Comparison of ENCODE assay signal across 17 cellular contexts in the genomic region with DNA sequence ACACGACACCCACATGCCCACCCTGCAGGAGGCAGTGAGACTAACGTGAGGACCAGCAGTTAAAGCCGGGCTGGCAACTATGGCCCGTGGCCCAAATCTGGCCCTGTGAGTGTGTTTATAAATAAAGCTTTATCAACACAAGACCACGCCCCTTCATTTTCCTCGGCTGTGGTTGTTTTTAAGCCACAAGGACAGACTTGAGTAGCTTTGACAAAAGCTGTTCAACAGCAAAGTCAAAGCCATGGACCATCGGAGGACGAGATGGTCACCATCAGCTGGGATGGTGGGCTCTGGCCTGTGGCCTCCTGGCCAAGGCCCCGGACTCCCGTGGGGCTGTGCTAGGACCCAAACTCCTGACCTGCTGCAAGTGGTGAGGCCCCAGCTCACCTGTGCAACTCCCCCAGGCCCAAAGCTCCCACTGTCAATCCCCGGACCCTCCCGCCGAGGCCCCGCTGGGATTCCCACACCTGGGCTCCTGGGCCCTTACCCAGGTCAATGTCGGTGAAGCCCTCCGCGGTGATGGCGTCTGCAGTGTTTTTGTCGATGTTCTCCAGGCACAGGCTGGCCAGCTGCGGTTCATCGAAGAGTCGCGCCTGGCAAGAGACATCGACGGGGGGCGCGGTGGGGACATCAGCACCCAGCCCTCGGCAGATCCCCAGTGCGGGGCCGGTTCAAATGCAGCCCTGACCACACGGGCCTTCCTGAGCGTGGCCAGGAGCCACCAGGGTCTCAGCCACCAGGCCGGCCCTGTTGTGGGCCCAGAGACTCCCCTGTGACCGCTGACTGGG. TPM values are rescaled to one million over a fixed set of nuclear protein-coding genes. Genes with fewer than 3 reads are reported as not detected.
DNase-seq lines count a peak whose midpoint lies in the region; ATAC-seq and TF ChIP-seq lines count a peak whose summit lies in the region.
"Had no signal": no experiment of that assay in that cellular context is flagged by ENCODE, and none has a peak within 500 bp of the region (broad histone marks: within the 10 kb centered on the region; RNA-seq: fewer than 3 reads in every experiment).

No MANE protein-coding gene starts in this region.

- H3K14ac ChIP-seq in trophoblast cell (ENCODE audit: low read length) = no peak overlapping the region

- H3K4ac ChIP-seq in trophoblast cell (ENCODE audit: low read depth, low read length) = no peak overlapping the region

- H3K23ac ChIP-seq in trophoblast cell (ENCODE audit: low read length) = no peak overlapping the region

- H3K4me3 ChIP-seq in GM06990 (replicated peaks; ENCODE audit: low read depth, low read length) (no peak overlapping the region), coronary artery (no peak overlapping the region), trophoblast cell (ENCODE audit: low read depth, low read length) (peak overlapping the region; percentile 49)
- H3K4me3 ChIP-seq: GM23338 had no signal

- H3K79me2 ChIP-seq in trophoblast cell (ENCODE audit: control insufficient read depth, insufficient read depth, low read length, poor library complexity) = no peaks in the 10 kb centered on the region

- no peak overlapping the region for H3K9ac ChIP-seq in trophoblast cell (ENCODE audit: low read length)

- H3K27me3 Mint-ChIP-seq in nephron progenitor cell (ENCODE audit: low read depth, poor library complexity) = no peaks in the 10 kb centered on the region
- H3K27me3 Mint-ChIP-seq: CD4-positive, alpha-beta memory T cell had no signal

- CTCF ChIA-PET in RWPE1 (lab: Yijun Ruan, JAX) = no interaction called here

- H3K4me3 Mint-ChIP-seq in nephron progenitor cell = no peak overlapping the region
- H3K4me3 Mint-ChIP-seq: CD4-positive, alpha-beta memory T cell; GM23338; H9 had no signal

- H2AFZ ChIP-seq in trophoblast cell (ENCODE audit: insufficient read depth, low read length, poor library complexity) = no peak overlapping the region
- H2AFZ ChIP-seq: GM23338 had no signal

- no peak overlapping the region for H4K91ac ChIP-seq in trophoblast cell (ENCODE audit: low read depth, low read length)

- no peak overlapping the region for H3K27ac Mint-ChIP-seq in nephron progenitor cell
- H3K27ac Mint-ChIP-seq: GM23338 had no signal

- peaks cover 7% of the 10 kb centered on the region for H3K9me3 Mint-ChIP-seq in nephron progenitor cell
- H3K9me3 Mint-ChIP-seq: CD4-positive, alpha-beta memory T cell; GM23338; H9 had no signal

- POLR2A ChIA-PET in RWPE1 (lab: Yijun Ruan, JAX; ENCODE audit: low non-redundant PET) = no interaction called here

- H2BK5ac ChIP-seq in trophoblast cell (ENCODE audit: low read depth, low read length, poor library complexity) = no peak overlapping the region

- H4K12ac ChIP-seq in trophoblast cell (ENCODE audit: low read depth, low read length) = no peak overlapping the region

- ATAC-seq in GM21723 (IDR thresholded peaks at IDR 0.05; ENCODE audit: unreplicated experiment) = no peak
- ATAC-seq: GM23338 had no signal

- no peak overlapping the region for H3K4me2 ChIP-seq in trophoblast cell (ENCODE audit: low read length)
- H3K4me2 ChIP-seq: GM23338 had no signal

- no peak overlapping the region for H4K8ac ChIP-seq in trophoblast cell (ENCODE audit: low read depth, low read length)

- no peak overlapping the region for H2BK120ac ChIP-seq in trophoblast cell (ENCODE audit: insufficient read depth, low read length, poor library complexity)

- no CpG with 5 or more reads among the region's 34 CpGs for WGBS in trophoblast cell (ENCODE audit: extremely low coverage, insufficient coverage, insufficient read length)

- no peaks in the 10 kb centered on the region for H3K79me1 ChIP-seq in trophoblast cell (ENCODE audit: low read length)

- TF ChIP-seq CTCF in GM06990 (IDR thresholded peaks at IDR 0.05; ENCODE audit: insufficient read depth, low read length, poor library complexity, severe bottlenecking) (no peak), RWPE1 (conservative IDR thresholded peaks at IDR 0.05; ENCODE audit: low read depth) (no peak), coronary artery (IDR thresholded peaks at IDR 0.05) (no peak), nephron progenitor cell (IDR thresholded peaks at IDR 0.05) (no peak)

- no peak overlapping the region for H3K18ac ChIP-seq in trophoblast cell (ENCODE audit: low read length)

- H2BK12ac ChIP-seq in trophoblast cell (ENCODE audit: low read length) = no peak overlapping the region

- H3K36me3 ChIP-seq in GM06990 (ENCODE audit: control insufficient read depth, insufficient read depth, low read length) (peaks cover 32% of the 10 kb centered on the region), trophoblast cell (ENCODE audit: control insufficient read depth in 1 of 2, insufficient read depth in 2 of 2, low read length in 2 of 2) (peaks cover 53 to 56% of the 10 kb centered on the region in 2 experiments)

- peaks cover 35% of the 10 kb centered on the region for H3K36me3 Mint-ChIP-seq in nephron progenitor cell (ENCODE audit: low read depth)

- no peaks in the 10 kb centered on the region for H3K27me3 ChIP-seq in GM06990 (replicated peaks; ENCODE audit: control insufficient read depth, insufficient read depth, low read length)
- no peaks in the 10 kb centered on the region for H3K27me3 ChIP-seq in trophoblast cell (ENCODE audit: insufficient read depth, low read length)
- H3K27me3 ChIP-seq: BE2C had no signal

- H3K4me1 ChIP-seq in trophoblast cell (ENCODE audit: control insufficient read depth in 1 of 2, insufficient read depth in 2 of 2, low read length in 2 of 2) = peaks cover 0 to 2% of the 10 kb centered on the region in 2 experiments
- H3K4me1 ChIP-seq: BE2C had no signal

- H3K9me3 ChIP-seq in trophoblast cell (ENCODE audit: insufficient read depth, low read depth, low read length) = no peaks in the 10 kb centered on the region
- H3K9me3 ChIP-seq: BE2C had no signal

- no peaks in the 10 kb centered on the region for H3K4me1 Mint-ChIP-seq in nephron progenitor cell
- H3K4me1 Mint-ChIP-seq: CD4-positive, alpha-beta memory T cell; GM23338 had no signal

- H2AK5ac ChIP-seq in trophoblast cell (ENCODE audit: low read length) = no peak overlapping the region

- peak overlapping the region; percentile 48; the same call in 1 of the 2 replicates for H3K27ac ChIP-seq in RWPE1
- H3K27ac ChIP-seq in coronary artery = no peak overlapping the region
- no peak overlapping the region for H3K27ac ChIP-seq in trophoblast cell (ENCODE audit: low read depth, low read length)
- H3K27ac ChIP-seq: C4-2B had no signal

- DNase-seq in GM06990 (ENCODE audit: extremely low read depth, insufficient read length) (peak; percentile 13), RWPE1 (ENCODE audit: low spot score) (no peak), coronary artery (ENCODE audit: low spot score) (peak; percentile 64), trophoblast cell (no peak), putamen (ENCODE audit: low spot score) (no peak), NCI-H748 treated with DMSO at 0.1 percent for 48 hours (lab: John Stamatoyannopoulos, UW) (no peak), nephron progenitor cell (no peak)
- DNase-seq: BE2C, COR-L47, DMS153, DMS79 treated with DMSO at 0.1 percent for 48 hours, EL, H9 had no signal

RNA-seq across cellular contexts. Expression of a gene that starts 25.1 kb away (rescaled TPM):
- polyA plus RNA-seq in trophoblast cell (2013) = 43.8 and 44.5 TPM in 2 replicates

RNA-seq across cellular contexts. Expression of a gene that starts 49.5 kb away (rescaled TPM):
- 92.2 and 93.2 TPM in 2 replicates for polyA plus RNA-seq in trophoblast cell (2013)

Comparison
In these comparisons a context has a peak if more than half of its experiments do, and no peak if none do; other contexts are left out.
1. DNase-seq: peak in GM06990 (single experiment) and coronary artery (single experiment); none in RWPE1 (single experiment), trophoblast cell (0 of 2), putamen (single experiment), NCI-H748 treated with DMSO at 0.1 percent for 48 hours (single experiment) and nephron progenitor cell (single experiment).